ENCODE assay signal across 11 cellular contexts in genomic region chr4:138609943-138610350, GRCh38.
DNase-seq lines count a peak whose midpoint lies in the region; FAIRE-seq and TF ChIP-seq lines count a peak whose summit lies in the region.
"Had no signal": no experiment of that assay in that cellular context is flagged by ENCODE, and none has a peak within 500 bp of the region (broad histone marks: within the 10 kb centered on the region; RNA-seq: fewer than 3 reads in every experiment).

No MANE protein-coding gene starts in this region.

- H3K4me3 ChIP-seq in SJSA1 (no peak overlapping the region), ovary (no peak overlapping the region)
- H3K4me3 ChIP-seq: PC-9 had no signal

- FAIRE-seq in H54 (lab: Jason Lieb, UNC): peak; percentile 41
- FAIRE-seq: G401.6 had no signal

- DNase-seq in COLO829 (ENCODE audit: low spot score): peak; percentile 91
- DNase-seq in H54 (ENCODE audit: insufficient read length, low spot score): peak; percentile 4
- peak; percentile 66 to 75 for DNase-seq in SJSA1 (ENCODE audit: low read depth in 1 of 2, low spot score in 2 of 2)
- peak; percentile 77 for DNase-seq in iris pigment epithelial cell (ENCODE audit: low read depth)
- no peak for DNase-seq in ovary
- no peak for DNase-seq in NCI-H1105 (lab: John Stamatoyannopoulos, UW)
- DNase-seq in NCI-H187 (lab: John Stamatoyannopoulos, UW): no peak
- DNase-seq in NCI-H1930 (lab: John Stamatoyannopoulos, UW): no peak
- DNase-seq: PC-9; stimulated activated naive B cell treated with anti-CD40 and anti-IgM and Interleukin-4, amounts not matched to agents 10 μg/mL and 1 μg/mL and 100 μg/mL, for 72 hours had no signal

- TF ChIP-seq POLR2A in H54 (IDR thresholded peaks at IDR 0.05; ENCODE audit: low read depth, low read length) (no peak), ovary (IDR thresholded peaks at IDR 0.05) (no peak)

- peak overlapping the region; percentile 50 for H3K27ac ChIP-seq in SJSA1
- H3K27ac ChIP-seq in ovary: no peak overlapping the region
- H3K27ac ChIP-seq: PC-9 had no signal

- H3K9me3 ChIP-seq in SJSA1 (replicated peaks): no peaks in the 10 kb centered on the region
- H3K9me3 ChIP-seq in ovary: no peaks in the 10 kb centered on the region

- TF ChIP-seq CTCF in ovary (IDR thresholded peaks at IDR 0.05): no peak

- H3K27me3 ChIP-seq in SJSA1 (replicated peaks): no peaks in the 10 kb centered on the region
- H3K27me3 ChIP-seq in ovary: no peaks in the 10 kb centered on the region

- TF ChIP-seq EP300 in ovary (IDR thresholded peaks at IDR 0.05): no peak

- intact Hi-C loops in ovary (cut with DNase I): no loop called here

- WGBS in ovary, 3 donors: 21 to 35% (median 28%) methylated on average over 2 of the region's 2 CpGs

- peaks cover 26% of the 10 kb centered on the region for H3K4me1 ChIP-seq in SJSA1 (replicated peaks)
- no peaks in the 10 kb centered on the region for H3K4me1 ChIP-seq in ovary (ENCODE audit: insufficient read depth)

- H3K36me3 ChIP-seq in SJSA1 (no peaks in the 10 kb centered on the region), ovary (no peaks in the 10 kb centered on the region)

Comparison
In these comparisons a context has a peak if more than half of its experiments do, and no peak if none do; other contexts are left out.
1. DNase-seq: peak in COLO829 (single experiment), H54 (single experiment), SJSA1 (2 of 2) and iris pigment epithelial cell (single experiment); none in ovary (0 of 5), NCI-H1105 (single experiment), NCI-H187 (0 of 2) and NCI-H1930 (0 of 2).